ENCODE assay signal across 14 cellular contexts in the genomic region with DNA sequence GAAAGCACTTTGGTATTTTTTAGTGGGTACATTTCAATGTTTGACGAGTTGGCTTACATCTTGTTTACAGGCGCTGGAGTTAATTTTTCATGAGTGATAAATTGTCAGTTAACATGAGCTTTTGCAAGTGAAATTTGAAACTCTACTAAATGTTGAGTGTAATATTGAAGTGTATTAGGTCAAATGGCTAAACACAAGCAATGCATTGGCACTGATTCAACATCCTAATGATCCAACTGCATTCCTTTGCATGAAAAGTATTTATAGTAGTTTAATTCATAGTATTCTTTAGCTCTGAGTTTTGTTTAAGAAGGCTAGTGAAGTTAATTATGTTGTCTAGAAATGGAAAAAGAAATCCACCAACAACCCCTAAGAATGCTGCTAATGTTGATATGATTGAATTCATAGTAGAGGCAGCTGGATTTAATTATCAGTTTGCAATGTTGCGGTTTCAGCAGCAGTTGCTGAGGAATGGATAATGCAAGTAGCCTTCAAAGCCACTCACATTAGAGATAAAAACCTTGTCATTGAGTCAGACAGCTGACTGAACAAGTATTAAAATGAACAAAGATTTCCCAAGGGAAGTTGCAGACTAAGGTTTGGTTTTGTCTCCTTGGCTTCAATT.
DNase-seq lines count a peak whose midpoint lies in the region; ATAC-seq, FAIRE-seq and TF ChIP-seq lines count a peak whose summit lies in the region.
"Had no signal": no experiment of that assay in that cellular context is flagged by ENCODE, and none has a peak within 500 bp of the region (broad histone marks: within the 10 kb centered on the region; RNA-seq: fewer than 3 reads in every experiment).

No MANE protein-coding gene starts in this region.

- no peak overlapping the region for H3K27ac ChIP-seq in foreskin keratinocyte

- no peak overlapping the region for H3K4me3 ChIP-seq in kidney epithelial cell (ENCODE audit: low read depth, low read length)
- H3K4me3 ChIP-seq: transverse colon had no signal

- TF ChIP-seq CTCF in kidney epithelial cell (IDR thresholded peaks at IDR 0.05; ENCODE audit: insufficient read depth, low read length, poor library complexity, severe bottlenecking) (no peak), foreskin keratinocyte (conservative IDR thresholded peaks at IDR 0.05) (no peak)

- no peaks in the 10 kb centered on the region for H3K27me3 Mint-ChIP-seq in immature natural killer cell (ENCODE audit: low read depth in 3 of 3)

- H3K4me1 Mint-ChIP-seq in immature natural killer cell = no peaks in the 10 kb centered on the region
- H3K4me1 Mint-ChIP-seq: natural killer cell had no signal

- H3K36me3 ChIP-seq in kidney epithelial cell (ENCODE audit: control insufficient read depth, insufficient read depth, low read length) = no peaks in the 10 kb centered on the region
- H3K36me3 ChIP-seq: transverse colon had no signal

- DNase-seq in A172 (ENCODE audit: low spot score) = peak; percentile 67
- peak; percentile 7 for DNase-seq in HCEC 1CT
- peak; percentile 61 for DNase-seq in amniotic stem cell (lab: John Stamatoyannopoulos, UW)
- peak; percentile 18 for DNase-seq in kidney epithelial cell (ENCODE audit: low read depth)
- DNase-seq in foreskin keratinocyte = no peak
- no peak for DNase-seq in immature natural killer cell
- no peak for DNase-seq in frontal cortex (ENCODE audit: low spot score in 2 of 2)
- DNase-seq: activated CD4-positive, CD25-positive, alpha-beta regulatory T cell treated with anti-CD3 and anti-CD28 coated beads, Interleukin-2, amount 50 U/mL, for 72 hours; natural killer cell; NCI-H1105 treated with DMSO at 0.1 percent for 48 hours; stimulated activated CD4-positive, alpha-beta T cell treated with anti-CD3 and anti-CD28 coated beads, Interleukin-12 subunit alpha, Interleukin-12 subunit beta, amount 100 ng/mL, for 4 hours had no signal

- ATAC-seq in foreskin keratinocyte = no peak
- no peak for ATAC-seq in GM18870 (IDR thresholded peaks at IDR 0.05; ENCODE audit: unreplicated experiment)
- ATAC-seq: natural killer cell had no signal

- no peak overlapping the region for H3K4me3 Mint-ChIP-seq in immature natural killer cell
- H3K4me3 Mint-ChIP-seq: natural killer cell had no signal

- H3K36me3 Mint-ChIP-seq in immature natural killer cell = no peaks in the 10 kb centered on the region
- H3K36me3 Mint-ChIP-seq: natural killer cell had no signal

- no peaks in the 10 kb centered on the region for H3K27me3 ChIP-seq in kidney epithelial cell (ENCODE audit: control insufficient read depth, insufficient read depth, low read length)
- no peaks in the 10 kb centered on the region for H3K27me3 ChIP-seq in foreskin keratinocyte
- H3K27me3 ChIP-seq: transverse colon had no signal

- no peak overlapping the region for H3K27ac Mint-ChIP-seq in immature natural killer cell
- H3K27ac Mint-ChIP-seq: natural killer cell had no signal

- peaks cover 8% of the 10 kb centered on the region for H3K4me1 ChIP-seq in foreskin keratinocyte

- H3K9me3 Mint-ChIP-seq in immature natural killer cell = peaks cover 0 to 3% (median 0%) of the 10 kb centered on the region in 6 donors

- FAIRE-seq in frontal cortex (lab: Jason Lieb, UNC) = no peak
- FAIRE-seq: GM12891 had no signal

Comparison
In these comparisons a context has a peak if more than half of its experiments do, and no peak if none do; other contexts are left out.
1. DNase-seq: peak in A172 (single experiment), HCEC 1CT (single experiment), amniotic stem cell (single experiment) and kidney epithelial cell (single experiment); none in foreskin keratinocyte (0 of 2), immature natural killer cell (0 of 3) and frontal cortex (0 of 2).